8 cellular contexts compared by ENCODE assay signal in genomic region chr7:926061-927030, GRCh38. TPM values are rescaled to one million over a fixed set of nuclear protein-coding genes. Genes with fewer than 3 reads are reported as not detected.
DNase-seq lines count a peak whose midpoint lies in the region; ATAC-seq and TF ChIP-seq lines count a peak whose summit lies in the region.
"Had no signal": no experiment of that assay in that cellular context is flagged by ENCODE, and none has a peak within 500 bp of the region (broad histone marks: within the 10 kb centered on the region; RNA-seq: fewer than 3 reads in every experiment).

No MANE protein-coding gene starts in this region.

- in situ Hi-C loops in GM13976 (cut with MboI; ENCODE audit: low sequenced_read_pairs, unreplicated experiment), result no loop called here

- DNase-seq in SW480 (ENCODE audit: low spot score) (peak; percentile 98), globus pallidus (ENCODE audit: low spot score) (peak; percentile 85), sciatic nerve (ENCODE audit: low spot score) (peak; percentile 82), erythroblast (lab: John Stamatoyannopoulos, UW) (no peak), AML-193 (lab: John Stamatoyannopoulos, UW) (no peak), GM13976 (ENCODE audit: low spot score) (no peak)
- DNase-seq: stimulated activated CD4-positive, alpha-beta T cell treated with anti-CD3 and anti-CD28 coated beads, Interleukin-4, amount 100 ng/mL, for 24 hours had no signal

- intact Hi-C loops in sciatic nerve (cut with DNase I), result no loop called here

- no peak for TF ChIP-seq CTCF in GM13976 (IDR thresholded peaks at IDR 0.05; ENCODE audit: borderline replicate concordance, control extremely low read depth, extremely low read depth, insufficient read depth, missing control alignments)

- peak; percentile 67 for ATAC-seq in sciatic nerve

- TF ChIP-seq POLR2A in erythroblast (IDR thresholded peaks at IDR 0.05; ENCODE audit: low read length), result no peak

RNA-seq across cellular contexts. Expression of gene ADAP1, which starts 28.1 kb away (rescaled TPM):
- 42.8 TPM for total RNA-seq in sciatic nerve

RNA-seq across cellular contexts. Expression of gene COX19, which starts 49.0 kb away (rescaled TPM):
- total RNA-seq in sciatic nerve, result 18.3 TPM

RNA-seq across cellular contexts. Expression of gene GET4, which starts 50.0 kb away (rescaled TPM):
- total RNA-seq in sciatic nerve, result 25.4 TPM

RNA-seq across cellular contexts. Expression of gene CYP2W1, which starts 56.6 kb away (rescaled TPM):
- total RNA-seq in sciatic nerve, result 1.6 TPM
- total RNA-seq: lung microvascular endothelial cell had no signal

Comparison
In these comparisons a context has a peak if more than half of its experiments do, and no peak if none do; other contexts are left out.
1. DNase-seq: peak in SW480 (single experiment), globus pallidus (single experiment) and sciatic nerve (single experiment); none in erythroblast (0 of 2), AML-193 (0 of 2) and GM13976 (single experiment).